In the genomic region with DNA sequence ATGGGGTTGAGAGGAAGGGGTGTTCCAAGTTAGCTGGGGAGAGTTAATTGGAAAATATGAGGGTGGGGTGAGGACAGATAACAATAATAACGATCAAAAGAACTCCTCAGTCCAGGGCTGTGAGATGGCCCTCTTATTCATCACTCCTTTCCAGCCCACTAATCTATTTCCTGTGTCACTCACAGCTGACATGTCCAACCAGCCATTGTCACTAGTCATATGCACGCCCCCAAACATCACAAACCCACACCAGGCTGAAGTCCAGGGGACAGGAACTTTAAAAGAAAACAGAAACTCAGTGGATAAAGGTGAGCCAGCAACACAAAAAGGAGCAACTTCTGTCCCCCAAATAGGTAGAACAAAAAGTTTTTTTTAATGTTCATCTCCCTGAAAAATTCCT, we compare ENCODE assay signal across 8 cellular contexts. TPM values are rescaled to one million over a fixed set of nuclear protein-coding genes. Genes with fewer than 3 reads are reported as not detected.
A peak's percentile ranks its signal among the peaks of the same experiment; 100 is the strongest.
DNase-seq lines count a peak whose midpoint lies in the region; ATAC-seq, FAIRE-seq and TF ChIP-seq lines count a peak whose summit lies in the region.

No MANE protein-coding gene starts in this region.

- SMC1A ChIA-PET in GM12878 (lab: Charles Lee; ENCODE audit: uncharacterized antibody, unreplicated experiment): interaction anchor here (1.2 to 11.0 kb wide), 4 partner anchors 17 to 51 kb away, joined by 3 to 128 read pairs (median 10); a partner anchor contains a TSS

- no peak overlapping the region for H3K9ac ChIP-seq in HUES48 (ENCODE audit: low read depth, low read length)
- peak overlapping the region; percentile 64; the same call in 1 of the 2 replicates for H3K9ac ChIP-seq in GM12878 (ENCODE audit: control insufficient read depth, insufficient read depth, low read length)

- no peaks in the 10 kb centered on the region for H4K20me1 ChIP-seq in GM12878 (ENCODE audit: control insufficient read depth, insufficient read depth)

- CTCF ChIA-PET in A673 (lab: Charles Lee): no interaction called here
- CTCF ChIA-PET in GM12878 (lab: Yijun Ruan, JAX): interaction anchor here (1.1 to 18.6 kb wide), 6 partner anchors 17 to 51 kb away, joined by 3 to 341 read pairs (median 20); a partner anchor contains a TSS

- no peaks in the 10 kb centered on the region for H3K79me2 ChIP-seq in GM12878 (ENCODE audit: control insufficient read depth, insufficient read depth, low read length)

- TF ChIP-seq CTCF in A673 (conservative IDR thresholded peaks at IDR 0.05; ENCODE audit: low read depth, low read length): no peak
- TF ChIP-seq CTCF in GM12878 (IDR thresholded peaks at IDR 0.05 in 2 of 3, conservative IDR thresholded peaks at IDR 0.05 in 1 of 3; ENCODE audit: control insufficient read depth in 2 of 3, extremely low read depth in 1 of 3, insufficient read depth in 1 of 3, low read depth in 3 of 3, low read length in 3 of 3): no peak

- H3K36me3 ChIP-seq in A673 (ENCODE audit: insufficient read depth, low read length, poor library complexity, severe bottlenecking): no peaks in the 10 kb centered on the region
- H3K36me3 ChIP-seq in HUES48 (ENCODE audit: control insufficient read depth, insufficient read depth, low read length): no peaks in the 10 kb centered on the region
- H3K36me3 ChIP-seq in GM12878 (ENCODE audit: control insufficient read depth in 2 of 2, insufficient read depth in 2 of 2, low read length in 1 of 2): no peaks in the 10 kb centered on the region
- H3K36me3 ChIP-seq in mesodermal cell (ENCODE audit: control insufficient read depth, insufficient read depth, low read length): peaks cover 33% of the 10 kb centered on the region

- RAD21 ChIA-PET in GM12878 (lab: Charles Lee; ENCODE audit: unreplicated experiment): interaction anchor here (0.7 to 5.9 kb wide), 3 partner anchors 13 to 31 kb away, joined by 4 to 48 read pairs (median 5); no protein-coding TSS in a partner anchor

- no peak for FAIRE-seq in GM12878 (lab: Jason Lieb, UNC)

- POLR2A ChIA-PET in A673 (lab: Charles Lee; ENCODE audit: low non-redundant PET): no interaction called here
- POLR2A ChIA-PET in GM12878 (lab: Charles Lee): interaction anchor here (0.5 to 1.4 kb wide), 4 partner anchors 9 to 340 kb away, joined by 3 to 4 read pairs (median 4); no protein-coding TSS in a partner anchor

- no peak for TF ChIP-seq POLR2A in GM12878 (IDR thresholded peaks at IDR 0.05; ENCODE audit: low read depth, low read length)

- DNase-seq in A673 (ENCODE audit: low spot score) (no peak), GM12878 (ENCODE audit: low read depth, low spot score) (no peak), activated gamma-delta T cell treated with Interleukin-2 at 50 U/mL for 16 hours (no peak), RPMI8226 (no peak)
- no peak for DNase-seq in activated CD4-positive, CD25-positive, alpha-beta regulatory T cell treated with anti-CD3 and anti-CD28 coated beads, Interleukin-2, amount 50 U/mL, for 72 hours

- H2AFZ ChIP-seq in GM12878 (ENCODE audit: control insufficient read depth, low read depth, low read length): 0 out of 2 replicates have a peak overlapping the region, but pooled peaks have one; percentile 2

- no peak overlapping the region for H3K27ac ChIP-seq in A673 (ENCODE audit: low read depth, low read length, poor library complexity, severe bottlenecking)
- no peak overlapping the region for H3K27ac ChIP-seq in HUES48 (ENCODE audit: low read depth, low read length)
- no peak overlapping the region for H3K27ac ChIP-seq in GM12878 (ENCODE audit: control insufficient read depth, insufficient read depth)
- no peak overlapping the region for H3K27ac ChIP-seq in mesodermal cell (ENCODE audit: low read depth, low read length, severe bottlenecking)

- H3K4me1 ChIP-seq in A673 (ENCODE audit: insufficient read depth, low read length, poor library complexity, severe bottlenecking) (peaks cover 5% of the 10 kb centered on the region), HUES48 (ENCODE audit: control insufficient read depth, insufficient read depth, low read length) (peaks cover 8% of the 10 kb centered on the region), GM12878 (ENCODE audit: control insufficient read depth, insufficient read depth, low read length) (peaks cover 22% of the 10 kb centered on the region), mesodermal cell (ENCODE audit: control insufficient read depth, insufficient read depth, low read length, poor library complexity, severe bottlenecking) (peaks cover 10% of the 10 kb centered on the region)

- no peak for TF ChIP-seq RAD21 in GM12878 (IDR thresholded peaks at IDR 0.05; ENCODE audit: insufficient read depth, low read depth, low read length)

- WGBS in GM12878 (ENCODE audit: insufficient coverage, insufficient replicate concordance, low lambda C conversion rate, missing lambda C conversion rate): 0% methylated on average over 2 of the region's 2 CpGs
- WGBS in mesodermal cell (ENCODE audit: insufficient coverage in 2 of 2), 2 experiments: 70 to 88% methylated on average over 1 to 2 of the region's 2 CpGs

- peak; percentile 43 for ATAC-seq in GM12878
- ATAC-seq in GM19324 (IDR thresholded peaks at IDR 0.05; ENCODE audit: low FRiP score, unreplicated experiment): no peak

- peak overlapping the region; percentile 78 for H3K4me2 ChIP-seq in GM12878 (ENCODE audit: control insufficient read depth, insufficient read depth)

- in situ Hi-C loops in GM12878 (cut with MboI): no loop called here

- peak overlapping the region; percentile 57 for H3K4me3 ChIP-seq in A673 (ENCODE audit: low read depth, low read length, poor library complexity, severe bottlenecking)
- peak overlapping the region; percentile 86 for H3K4me3 ChIP-seq in HUES48 (ENCODE audit: low read depth, low read length)
- peak overlapping the region; percentile 74; the same call in 1 of the 2 replicates for H3K4me3 ChIP-seq in GM12878
- H3K4me3 ChIP-seq in mesodermal cell (ENCODE audit: extremely low read depth, insufficient read depth, low read length, poor library complexity, severe bottlenecking): peak overlapping the region; percentile 85

- intact Hi-C loops in A673 (cut with micrococcal nuclease; ENCODE audit: unreplicated experiment) (no loop called here), GM12878 (cut with micrococcal nuclease; ENCODE audit: unreplicated experiment) (no loop called here)

- H3K9me3 ChIP-seq in A673 (ENCODE audit: low read depth, low read length, poor library complexity, severe bottlenecking) (no peaks in the 10 kb centered on the region), HUES48 (ENCODE audit: control insufficient read depth, insufficient read depth, low read length) (no peaks in the 10 kb centered on the region), GM12878 (replicated peaks; ENCODE audit: control insufficient read depth, insufficient read depth, low read length) (no peaks in the 10 kb centered on the region), mesodermal cell (ENCODE audit: control insufficient read depth, low read length) (no peaks in the 10 kb centered on the region)

- no peaks in the 10 kb centered on the region for H3K27me3 ChIP-seq in A673 (replicated peaks; ENCODE audit: insufficient read depth, low read depth, low read length, poor library complexity)
- no peaks in the 10 kb centered on the region for H3K27me3 ChIP-seq in HUES48 (ENCODE audit: control insufficient read depth, insufficient read depth, low read length)
- no peaks in the 10 kb centered on the region for H3K27me3 ChIP-seq in GM12878 (replicated peaks in 1 of 2; ENCODE audit: control insufficient read depth in 2 of 2, insufficient read depth in 2 of 2, low read length in 1 of 2)

- BruUV-seq in A673 (replicated peaks; lab: Mats Ljungman, UMichigan) (no TSS peak), GM12878 (replicated peaks; lab: Mats Ljungman, UMichigan) (no TSS peak)

- TF ChIP-seq EP300 in GM12878 (IDR thresholded peaks at IDR 0.05; ENCODE audit: borderline replicate concordance in 1 of 2, control insufficient read depth in 1 of 2, low read depth in 2 of 2, low read length in 2 of 2): no peak

RNA-seq across cellular contexts. Expression of a gene that starts 0.9 kb away (rescaled TPM):
- total RNA-seq in A673 (2021) (16.8 and 34.0 TPM in 2 replicates), GM12878 (2014; rRNA removed) (13.7 and 15.7 TPM in 2 replicates), GM12878 (2014; rRNA removed; fragmentation: Illumina TruSeq; extraction: Trizol) (13.4 and 13.7 TPM in 2 replicates), GM12878 (2021) (18.1 and 18.6 TPM in 2 replicates)
- total RNA-seq in GM12878 (2013; cell fraction: nucleolus; rRNA removed): 126 and 133 TPM in 2 replicates
- 52.7 TPM for polyA plus RNA-seq in GM12878 (2011; ENCODE audit: low read depth)
- polyA plus RNA-seq in GM12878 (2011; rRNA removed) (44.6 and 55.9 TPM in 2 replicates), GM12878 (2014; fragmentation: Illumina TruSeq; extraction: Trizol) (24.5 and 27.2 TPM in 2 replicates), GM12878 (2014; fragmentation: Nextera tagmentation; extraction: Ambion mirVana) (1 to 10 TPM; 2.8 to 4.4 TPM), GM12878 (2014; rRNA removed) (14.1 and 19.0 TPM in 2 replicates), GM12878 (2016; fragmentation: Nextera tagmentation; extraction: Ambion mirVana) (10 to 100 TPM; 12.5 to 12.7 TPM)
- polyA plus RNA-seq in GM12878 (2011; cell fraction: cytosol; rRNA removed): 43.8 and 59.2 TPM in 2 replicates
- polyA plus RNA-seq in GM12878 (2011; cell fraction: nucleus; rRNA removed): 117 and 243 TPM in 2 replicates
- 44.7 and 46.0 TPM in 2 replicates for polyA plus RNA-seq in GM12878 (2012)
- polyA minus RNA-seq in GM12878 (2011; rRNA and poly(A)+ RNA removed): 40.1 and 42.6 TPM in 2 replicates
- 9.6 and 10.2 TPM in 2 replicates for polyA minus RNA-seq in GM12878 (2011; cell fraction: cytosol; rRNA and poly(A)+ RNA removed)
- polyA minus RNA-seq in GM12878 (2011; cell fraction: nucleus; rRNA and poly(A)+ RNA removed): 36.1 and 39.6 TPM in 2 replicates
- 98.6 TPM for polyA plus RNA-seq in mesodermal cell (2013, experiment 1 of 2)
- 82.9 TPM for polyA plus RNA-seq in mesodermal cell (2013, experiment 2 of 2)

RNA-seq across cellular contexts. Expression of a gene that starts 25.4 kb away (rescaled TPM):
- total RNA-seq in A673 (2021) (not detected in 2 replicates), GM12878 (2014; rRNA removed) (not detected in 2 replicates), GM12878 (2014; rRNA removed; fragmentation: Illumina TruSeq; extraction: Trizol) (not detected in 2 replicates), GM12878 (2021) (not detected in 2 replicates)
- 2.6 TPM in 1 of 2 replicates, not detected in the other for total RNA-seq in GM12878 (2013; cell fraction: nucleolus; rRNA removed)
- polyA plus RNA-seq in GM12878 (2011; ENCODE audit: low read depth): not detected
- polyA plus RNA-seq in GM12878 (2011; rRNA removed) (0.19 and 0.26 TPM in 2 replicates), GM12878 (2014; fragmentation: Illumina TruSeq; extraction: Trizol) (not detected in 2 replicates), GM12878 (2014; fragmentation: Nextera tagmentation; extraction: Ambion mirVana) (not detected), GM12878 (2014; rRNA removed) (not detected in 2 replicates), GM12878 (2016; fragmentation: Nextera tagmentation; extraction: Ambion mirVana) (not detected)
- polyA plus RNA-seq in GM12878 (2011; cell fraction: cytosol; rRNA removed): 0.13 and 0.32 TPM in 2 replicates
- polyA plus RNA-seq in GM12878 (2011; cell fraction: nucleus; rRNA removed): 0.73 and 1.7 TPM in 2 replicates
- polyA plus RNA-seq in GM12878 (2012): not detected in 2 replicates
- 2.2 and 4.3 TPM in 2 replicates for polyA minus RNA-seq in GM12878 (2011; rRNA and poly(A)+ RNA removed)
- polyA minus RNA-seq in GM12878 (2011; cell fraction: cytosol; rRNA and poly(A)+ RNA removed): 3.3 TPM in 1 of 2 replicates, not detected in the other
- 2.1 and 3.4 TPM in 2 replicates for polyA minus RNA-seq in GM12878 (2011; cell fraction: nucleus; rRNA and poly(A)+ RNA removed)
- not detected for polyA plus RNA-seq in mesodermal cell (2013, experiment 1 of 2)
- polyA plus RNA-seq in mesodermal cell (2013, experiment 2 of 2): not detected

RNA-seq across cellular contexts. Expression of a gene that starts 50.5 kb away (rescaled TPM):
- 447 and 450 TPM in 2 replicates for total RNA-seq in A673 (2021)
- total RNA-seq in GM12878 (2013; cell fraction: nucleolus; rRNA removed): 78.9 and 95.7 TPM in 2 replicates
- total RNA-seq in GM12878 (2014; rRNA removed): 401 and 458 TPM in 2 replicates
- 403 and 422 TPM in 2 replicates for total RNA-seq in GM12878 (2014; rRNA removed; fragmentation: Illumina TruSeq; extraction: Trizol)
- total RNA-seq in GM12878 (2021): 380 and 418 TPM in 2 replicates
- polyA plus RNA-seq in GM12878 (2011; ENCODE audit: low read depth): 407 TPM
- 202 and 379 TPM in 2 replicates for polyA plus RNA-seq in GM12878 (2011; rRNA removed)
- polyA plus RNA-seq in GM12878 (2011; cell fraction: cytosol; rRNA removed): 736 and 802 TPM in 2 replicates
- polyA plus RNA-seq in GM12878 (2011; cell fraction: nucleus; rRNA removed): 242 and 380 TPM in 2 replicates
- polyA plus RNA-seq in GM12878 (2012): 675 and 683 TPM in 2 replicates
- polyA plus RNA-seq in GM12878 (2014; fragmentation: Illumina TruSeq; extraction: Trizol): 642 and 648 TPM in 2 replicates
- polyA plus RNA-seq in GM12878 (2014; fragmentation: Nextera tagmentation; extraction: Ambion mirVana): 1,000 to 10,000 TPM in 1 of 2 experiments, 100 to 1,000 TPM in 1; 972 to 1,090 TPM
- 470 and 606 TPM in 2 replicates for polyA plus RNA-seq in GM12878 (2014; rRNA removed)
- 100 to 1,000 TPM; 581 to 601 TPM for polyA plus RNA-seq in GM12878 (2016; fragmentation: Nextera tagmentation; extraction: Ambion mirVana)
- polyA minus RNA-seq in GM12878 (2011; rRNA and poly(A)+ RNA removed): 847 and 1,381 TPM in 2 replicates
- polyA minus RNA-seq in GM12878 (2011; cell fraction: cytosol; rRNA and poly(A)+ RNA removed): 248 and 263 TPM in 2 replicates
- 163 and 192 TPM in 2 replicates for polyA minus RNA-seq in GM12878 (2011; cell fraction: nucleus; rRNA and poly(A)+ RNA removed)
- polyA plus RNA-seq in mesodermal cell (2013, experiment 1 of 2): 503 TPM
- 412 TPM for polyA plus RNA-seq in mesodermal cell (2013, experiment 2 of 2)
